In genomic region chr20:9442858-9443257, GRCh38 we compare ENCODE assay signal across 9 cellular contexts.
DNase-seq lines count a peak whose midpoint lies in the region; ATAC-seq and TF ChIP-seq lines count a peak whose summit lies in the region.
"Had no signal": no experiment of that assay in that cellular context is flagged by ENCODE, and none has a peak within 500 bp of the region (broad histone marks: within the 10 kb centered on the region; RNA-seq: fewer than 3 reads in every experiment).

No MANE protein-coding gene starts in this region.

- peaks cover 9 to 28% (median 16%) of the 10 kb centered on the region in 3 donors for H3K9me3 Mint-ChIP-seq in T-cell
- peaks cover 8% of the 10 kb centered on the region for H3K9me3 Mint-ChIP-seq in progenitor cell of endocrine pancreas (ENCODE audit: low read depth)

- H3K27me3 Mint-ChIP-seq in T-cell: peaks cover 0 to 3% of the 10 kb centered on the region in 2 donors
- peaks cover 4% of the 10 kb centered on the region for H3K27me3 Mint-ChIP-seq in progenitor cell of endocrine pancreas

- H3K27ac Mint-ChIP-seq in T-cell: no peak overlapping the region
- no peak overlapping the region for H3K27ac Mint-ChIP-seq in progenitor cell of endocrine pancreas

- CTCF ChIA-PET in T-cell (lab: Charles Lee): no interaction called here

- POLR2A ChIA-PET in T-cell (lab: Charles Lee): no interaction called here

- TF ChIP-seq CTCF in progenitor cell of endocrine pancreas (IDR thresholded peaks at IDR 0.05; ENCODE audit: unreplicated experiment): no peak

- peak; percentile 79 for DNase-seq in COR-L47 (lab: John Stamatoyannopoulos, UW)
- DNase-seq in RKO (ENCODE audit: low spot score): peak; percentile 7
- no peak for DNase-seq in GM03348 (ENCODE audit: low spot score)
- DNase-seq in GM19238 (ENCODE audit: insufficient read length, low spot score): no peak
- DNase-seq in T-cell: no peak
- no peak for DNase-seq in progenitor cell of endocrine pancreas (ENCODE audit: low spot score, unreplicated experiment)
- DNase-seq: effector memory CD4-positive, alpha-beta T cell had no signal

- no peaks in the 10 kb centered on the region for H3K36me3 Mint-ChIP-seq in T-cell
- peaks cover 18% of the 10 kb centered on the region for H3K36me3 Mint-ChIP-seq in progenitor cell of endocrine pancreas (ENCODE audit: insufficient read depth)

- H3K4me3 Mint-ChIP-seq in T-cell (no peak overlapping the region), progenitor cell of endocrine pancreas (ENCODE audit: low read depth) (no peak overlapping the region)

- peak; percentile 52 for ATAC-seq in GM19324 (IDR thresholded peaks at IDR 0.05; ENCODE audit: low FRiP score, unreplicated experiment)
- peak; percentile 51 for ATAC-seq in HG03378 (IDR thresholded peaks at IDR 0.05; ENCODE audit: unreplicated experiment)
- no peak for ATAC-seq in T-cell (replicated peaks in 1 of 4)

- H3K4me1 Mint-ChIP-seq in T-cell (no peaks in the 10 kb centered on the region), progenitor cell of endocrine pancreas (ENCODE audit: low read depth) (peaks cover 7% of the 10 kb centered on the region)

Comparison
In these comparisons a context has a peak if more than half of its experiments do, and no peak if none do; other contexts are left out.
1. DNase-seq: peak in COR-L47 (single experiment) and RKO (single experiment); none in GM03348 (single experiment), GM19238 (single experiment), T-cell (0 of 34) and progenitor cell of endocrine pancreas (single experiment).
2. ATAC-seq: peak in GM19324 (single experiment) and HG03378 (single experiment); none in T-cell (0 of 4).